In the genomic region with DNA sequence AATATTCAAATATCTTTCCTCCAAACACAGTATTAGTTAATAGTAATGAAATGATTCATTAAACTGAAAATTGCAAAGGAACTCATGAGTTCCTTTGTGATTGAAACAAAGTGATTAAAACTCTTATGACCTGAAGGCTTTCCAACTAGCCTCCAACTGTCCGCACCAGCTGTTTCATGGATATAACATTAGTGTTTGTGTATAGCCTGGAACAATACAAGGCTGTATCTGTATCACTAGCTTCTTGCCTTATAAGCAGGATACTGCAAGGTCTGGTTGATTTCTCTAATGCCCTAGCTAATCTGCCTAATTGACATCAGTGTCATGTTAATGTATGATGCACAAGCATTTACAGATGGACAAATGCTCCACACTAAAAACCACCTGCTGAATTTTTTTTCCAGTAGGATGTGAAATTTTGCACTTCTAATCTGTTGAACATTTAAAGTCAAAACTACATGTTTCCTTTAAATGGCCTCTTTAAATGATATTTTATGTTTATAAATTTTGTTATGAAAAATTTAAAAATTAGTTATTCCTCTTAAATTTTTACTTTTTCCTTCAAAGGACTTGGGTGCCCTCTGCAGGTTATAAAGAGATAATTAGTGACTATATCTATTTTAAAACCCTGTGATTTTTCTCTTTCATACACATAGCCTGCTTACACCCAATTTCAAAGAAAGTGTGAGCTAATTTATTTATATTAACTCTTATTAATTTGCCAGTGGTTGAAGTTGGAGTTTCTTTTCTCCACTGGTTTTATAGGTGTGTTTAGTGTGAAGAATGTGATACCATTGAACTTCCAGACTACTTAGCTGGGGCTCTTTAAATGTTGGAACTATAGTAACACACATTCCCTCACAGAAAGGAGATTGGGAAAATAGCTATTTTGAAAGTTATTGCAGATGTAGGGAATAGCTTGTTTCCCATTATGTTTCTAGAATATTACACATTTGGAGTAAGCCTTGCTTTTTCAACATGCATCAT, we compare ENCODE assay signal across 10 cellular contexts. TPM values are rescaled to one million over a fixed set of nuclear protein-coding genes. Genes with fewer than 3 reads are reported as not detected.
DNase-seq lines count a peak whose midpoint lies in the region; ATAC-seq, FAIRE-seq and TF ChIP-seq lines count a peak whose summit lies in the region.
"Had no signal": no experiment of that assay in that cellular context is flagged by ENCODE, and none has a peak within 500 bp of the region (broad histone marks: within the 10 kb centered on the region; RNA-seq: fewer than 3 reads in every experiment).

No MANE protein-coding gene starts in this region.

- H3F3A ChIP-seq in MM.1S (ENCODE audit: insufficient read depth, low read length), result no peaks in the 10 kb centered on the region

- H3K9me3 ChIP-seq in MM.1S (replicated peaks; ENCODE audit: insufficient read depth, low read length), result no peaks in the 10 kb centered on the region
- H3K9me3 ChIP-seq: transverse colon had no signal

- H3K27me3 ChIP-seq in bronchial epithelial cell (ENCODE audit: control insufficient read depth, insufficient read depth, low read length) (no peaks in the 10 kb centered on the region), MM.1S (replicated peaks; ENCODE audit: insufficient read depth, low read length) (no peaks in the 10 kb centered on the region)
- H3K27me3 ChIP-seq: transverse colon had no signal

- peak; percentile 3 for DNase-seq in NCI-H2171 (lab: John Stamatoyannopoulos, UW)
- peak; percentile 5 for DNase-seq in bronchial epithelial cell (ENCODE audit: low read depth)
- peak; percentile 6 for DNase-seq in myocyte (ENCODE audit: low read depth)
- no peak for DNase-seq in DMS114 treated with DMSO at 0.1 percent for 48 hours (lab: John Stamatoyannopoulos, UW; ENCODE audit: unreplicated experiment)
- no peak for DNase-seq in pons (ENCODE audit: low spot score)
- DNase-seq in MM.1S, result no peak
- DNase-seq: head of caudate nucleus, transverse colon had no signal

- H3K4me1 ChIP-seq in MM.1S (ENCODE audit: low read length), result no peaks in the 10 kb centered on the region

- no peak for ATAC-seq in HG02885 (IDR thresholded peaks at IDR 0.05; ENCODE audit: poor library complexity, unreplicated experiment)

- FAIRE-seq in G401.6 (lab: Jason Lieb, UNC) (peak; percentile 98), bronchial epithelial cell (lab: Jason Lieb, UNC) (no peak)

- H3K4me3 ChIP-seq in bronchial epithelial cell (ENCODE audit: low read depth, low read length) (no peak overlapping the region), MM.1S (ENCODE audit: low read length) (no peak overlapping the region)
- H3K4me3 ChIP-seq: transverse colon had no signal

- H3K4me2 ChIP-seq in MM.1S (ENCODE audit: low read depth, low read length), result no peak overlapping the region

- H3K79me2 ChIP-seq in MM.1S (ENCODE audit: low read length), result no peaks in the 10 kb centered on the region

- H4K20me1 ChIP-seq in MM.1S (ENCODE audit: insufficient read depth, low read length), result no peaks in the 10 kb centered on the region

- no peak overlapping the region for H3K27ac ChIP-seq in MM.1S (ENCODE audit: low read length)
- H3K27ac ChIP-seq: transverse colon had no signal

- H3K36me3 ChIP-seq in bronchial epithelial cell (ENCODE audit: control insufficient read depth, insufficient read depth, low read length), result no peaks in the 10 kb centered on the region
- no peaks in the 10 kb centered on the region for H3K36me3 ChIP-seq in MM.1S (replicated peaks; ENCODE audit: insufficient read depth, low read length)

- H3K9ac ChIP-seq in MM.1S (ENCODE audit: low read length), result no peak overlapping the region

- H3K9me2 ChIP-seq in MM.1S (replicated peaks; ENCODE audit: insufficient read depth, low read length), result no peaks in the 10 kb centered on the region

- H2AFZ ChIP-seq in MM.1S (ENCODE audit: low read length), result no peak overlapping the region

- TF ChIP-seq CTCF in bronchial epithelial cell (IDR thresholded peaks at IDR 0.05; ENCODE audit: insufficient read depth, low read length, severe bottlenecking) (no peak), MM.1S (IDR thresholded peaks at IDR 0.05; ENCODE audit: low read length) (no peak)

RNA-seq across cellular contexts. Expression of a gene that starts 25.4 kb away (rescaled TPM):
- 11.6 and 14.1 TPM in 2 replicates for total RNA-seq in bronchial epithelial cell
- 26.2 and 31.7 TPM in 2 replicates for total RNA-seq in myocyte
- polyA plus RNA-seq in myocyte (2012), result 13.8 TPM

RNA-seq across cellular contexts. Expression of a gene that starts 25.4 kb away (rescaled TPM):
- total RNA-seq in bronchial epithelial cell, result 28.0 and 35.0 TPM in 2 replicates
- 77.3 and 85.4 TPM in 2 replicates for total RNA-seq in myocyte
- 30.6 TPM for polyA plus RNA-seq in myocyte (2012)

Comparison
In these comparisons a context has a peak if more than half of its experiments do, and no peak if none do; other contexts are left out.
1. DNase-seq: peak in NCI-H2171 (single experiment), bronchial epithelial cell (single experiment) and myocyte (single experiment); none in DMS114 treated with DMSO at 0.1 percent for 48 hours (single experiment), pons (single experiment) and MM.1S (single experiment).